Comparison of ENCODE assay signal across 16 cellular contexts in genomic region chr18:468841-469796, GRCh38. TPM values are rescaled to one million over a fixed set of nuclear protein-coding genes. Genes with fewer than 3 reads are reported as not detected.
DNase-seq lines count a peak whose midpoint lies in the region; ATAC-seq, FAIRE-seq and TF ChIP-seq lines count a peak whose summit lies in the region.
"Had no signal": no experiment of that assay in that cellular context is flagged by ENCODE, and none has a peak within 500 bp of the region (broad histone marks: within the 10 kb centered on the region; RNA-seq: fewer than 3 reads in every experiment).

No MANE protein-coding gene starts in this region.

- H3K14ac ChIP-seq in H1 (ENCODE audit: insufficient read length): no peak overlapping the region

- H3K36me3 Mint-ChIP-seq in stimulated activated memory B cell treated with anti-CD40 and anti-IgM and Interleukin-4, amounts not matched to agents 10 μg/mL and 1 μg/mL and 100 μg/mL, for 72 hours: no peaks in the 10 kb centered on the region
- H3K36me3 Mint-ChIP-seq in activated CD4-positive, alpha-beta T cell treated with anti-CD3 and anti-CD28 coated beads, Interleukin-2, amount 10 ng/mL, durations not matched to agents 7 days and 5 days (ENCODE audit: low read depth): no peaks in the 10 kb centered on the region
- H3K36me3 Mint-ChIP-seq: immature natural killer cell had no signal

- DNase-seq in NCI-H2081 (lab: John Stamatoyannopoulos, UW) (peak; percentile 12 to 33), NCI-H2081 treated with DMSO at 0.1 percent for 48 hours (lab: John Stamatoyannopoulos, UW) (no peak), MV-4-11 (lab: John Stamatoyannopoulos, UW) (peak; percentile 20), H1 (ENCODE audit: low read depth in 1 of 2, low spot score in 2 of 2) (no peak), MM.1S (no peak)
- DNase-seq in activated CD4-positive, alpha-beta T cell treated with anti-CD3 and anti-CD28 coated beads, Interleukin-2, amount 10 ng/mL, durations not matched to agents 7 days and 5 days: no peak
- DNase-seq: activated gamma-delta T cell, DMS79 treated with DMSO at 0.1 percent for 48 hours, immature natural killer cell, pancreas had no signal

- TF ChIP-seq POLR2A in H1 (IDR thresholded peaks at IDR 0.05; ENCODE audit: control extremely low read depth in 1 of 2, low read depth in 2 of 2, low read length in 2 of 2): no peak

- H3K27ac Mint-ChIP-seq in stimulated activated memory B cell treated with anti-CD40 and anti-IgM and Interleukin-4, amounts not matched to agents 10 μg/mL and 1 μg/mL and 100 μg/mL, for 72 hours: no peak overlapping the region
- no peak overlapping the region for H3K27ac Mint-ChIP-seq in activated CD4-positive, alpha-beta T cell treated with anti-CD3 and anti-CD28 coated beads, Interleukin-2, amount 10 ng/mL, durations not matched to agents 7 days and 5 days
- H3K27ac Mint-ChIP-seq: immature natural killer cell had no signal

- no peaks in the 10 kb centered on the region for H3K79me1 ChIP-seq in H1 (ENCODE audit: low read depth, low read length)

- FAIRE-seq in H1 (lab: Jason Lieb, UNC): no peak
- FAIRE-seq: A549, pancreas had no signal

- TF ChIP-seq RAD21 in H1 (IDR thresholded peaks at IDR 0.05 in 1 of 2, conservative IDR thresholded peaks at IDR 0.05 in 1 of 2; ENCODE audit: low read depth in 2 of 2, low read length in 2 of 2): peak; percentile 48 to 52

- peaks cover 48% of the 10 kb centered on the region for H3K27me3 Mint-ChIP-seq in stimulated activated memory B cell treated with anti-CD40 and anti-IgM and Interleukin-4, amounts not matched to agents 10 μg/mL and 1 μg/mL and 100 μg/mL, for 72 hours
- H3K27me3 Mint-ChIP-seq in activated CD4-positive, alpha-beta T cell treated with anti-CD3 and anti-CD28 coated beads, Interleukin-2, amount 10 ng/mL, durations not matched to agents 7 days and 5 days: peaks cover 7% of the 10 kb centered on the region

- no peak overlapping the region for H2AFZ ChIP-seq in H1 (ENCODE audit: low read length)
- H2AFZ ChIP-seq in MM.1S (ENCODE audit: low read length): no peak overlapping the region

- H3K36me3 ChIP-seq in H1 (ENCODE audit: control insufficient read depth in 2 of 4, insufficient read depth in 4 of 4, low read length in 3 of 4) (no peaks in the 10 kb centered on the region), MM.1S (replicated peaks; ENCODE audit: insufficient read depth, low read length) (no peaks in the 10 kb centered on the region)
- H3K36me3 ChIP-seq: pancreas, thoracic aorta had no signal

- H4K20me1 ChIP-seq in H1 (replicated peaks in 1 of 2; ENCODE audit: control insufficient read depth in 1 of 2, insufficient read depth in 2 of 2, low read length in 2 of 2) (no peaks in the 10 kb centered on the region), MM.1S (ENCODE audit: insufficient read depth, low read length) (no peaks in the 10 kb centered on the region)

- TF ChIP-seq CTCF in H1 (IDR thresholded peaks at IDR 0.05; ENCODE audit: control extremely low read depth in 1 of 3, insufficient read depth in 1 of 3, low read depth in 1 of 3, low read length in 3 of 3) (no peak; a peak in 1 of 4 replicates), MM.1S (IDR thresholded peaks at IDR 0.05; ENCODE audit: low read length) (no peak)

- no peaks in the 10 kb centered on the region for H3K4me1 Mint-ChIP-seq in stimulated activated memory B cell treated with anti-CD40 and anti-IgM and Interleukin-4, amounts not matched to agents 10 μg/mL and 1 μg/mL and 100 μg/mL, for 72 hours
- no peaks in the 10 kb centered on the region for H3K4me1 Mint-ChIP-seq in activated CD4-positive, alpha-beta T cell treated with anti-CD3 and anti-CD28 coated beads, Interleukin-2, amount 10 ng/mL, durations not matched to agents 7 days and 5 days
- H3K4me1 Mint-ChIP-seq: immature natural killer cell had no signal

- 84% methylated on average over 14 of the region's 14 CpGs; no CpG with 5 or more reads in 1 of the 2 experiments for WGBS in H1 (ENCODE audit: extremely low coverage in 1 of 2, insufficient coverage in 1 of 2, insufficient read length in 1 of 2, insufficient replicate concordance in 2 of 2, low coverage in 1 of 2, low lambda C conversion rate in 2 of 2, missing lambda C conversion rate in 1 of 2), 2 experiments

- no peak overlapping the region for H3K4me3 ChIP-seq in H1 (ENCODE audit: extremely low read depth in 1 of 4, insufficient read depth in 2 of 4, low read depth in 3 of 4, low read length in 4 of 4)
- H3K4me3 ChIP-seq in MM.1S (ENCODE audit: low read length): no peak overlapping the region
- H3K4me3 ChIP-seq: A549, dorsolateral prefrontal cortex, pancreas, thoracic aorta had no signal

- H3K56ac ChIP-seq in H1 (replicated peaks; ENCODE audit: insufficient read length, low read depth, low read length): no peak overlapping the region

- no peaks in the 10 kb centered on the region for H3K4me1 ChIP-seq in H1 (replicated peaks in 1 of 4; ENCODE audit: control insufficient read depth in 3 of 4, insufficient read depth in 4 of 4, low read length in 3 of 4)
- H3K4me1 ChIP-seq in MM.1S (ENCODE audit: low read length): no peaks in the 10 kb centered on the region
- H3K4me1 ChIP-seq: pancreas had no signal

- no peaks in the 10 kb centered on the region for H3K9me2 ChIP-seq in MM.1S (replicated peaks; ENCODE audit: insufficient read depth, low read length)

- CTCF ChIA-PET in H1 (lab: Charles Lee; ENCODE audit: partially characterized antibody): interaction anchor here (0.6 kb wide), 1 partner anchor 133 kb away, joined by 3 read pairs; no protein-coding TSS in a partner anchor
- CTCF ChIA-PET in activated CD4-positive, alpha-beta T cell treated with anti-CD3 and anti-CD28 coated beads, Interleukin-2, amount 10 ng/mL, durations not matched to agents 7 days and 5 days (lab: Charles Lee): no interaction called here

- H2BK12ac ChIP-seq in H1 (ENCODE audit: low read depth, low read length): no peak overlapping the region

- H2AK5ac ChIP-seq in H1 (ENCODE audit: low read depth, low read length): no peak overlapping the region

- H3K4me2 ChIP-seq in H1 (ENCODE audit: insufficient read depth in 1 of 2, low read depth in 2 of 2, low read length in 2 of 2) (no peak overlapping the region), MM.1S (ENCODE audit: low read depth, low read length) (no peak overlapping the region)
- H3K4me2 ChIP-seq: A549 had no signal

- no peak overlapping the region for H3K4me3 Mint-ChIP-seq in stimulated activated memory B cell treated with anti-CD40 and anti-IgM and Interleukin-4, amounts not matched to agents 10 μg/mL and 1 μg/mL and 100 μg/mL, for 72 hours
- no peak overlapping the region for H3K4me3 Mint-ChIP-seq in activated CD4-positive, alpha-beta T cell treated with anti-CD3 and anti-CD28 coated beads, Interleukin-2, amount 10 ng/mL, durations not matched to agents 7 days and 5 days
- H3K4me3 Mint-ChIP-seq: immature natural killer cell had no signal

- no peak overlapping the region for H3K27ac ChIP-seq in H1 (ENCODE audit: low read depth, low read length)
- no peak overlapping the region for H3K27ac ChIP-seq in MM.1S (ENCODE audit: low read length)
- H3K27ac ChIP-seq: A549, dorsolateral prefrontal cortex, pancreas, thoracic aorta had no signal

- H3K79me2 ChIP-seq in H1 (ENCODE audit: control insufficient read depth in 1 of 2, insufficient read depth in 2 of 2, low read length in 2 of 2) (no peaks in the 10 kb centered on the region), MM.1S (ENCODE audit: low read length) (no peaks in the 10 kb centered on the region)

- no peak overlapping the region for H3K23ac ChIP-seq in H1 (ENCODE audit: insufficient read length)

- no peak overlapping the region for H2BK15ac ChIP-seq in H1 (ENCODE audit: low read length)

- H3K27me3 ChIP-seq in H1 (replicated peaks in 1 of 4; ENCODE audit: control insufficient read depth in 3 of 4, extremely low read depth in 1 of 4, insufficient read depth in 3 of 4, low read length in 3 of 4) (no peaks in the 10 kb centered on the region), MM.1S (replicated peaks; ENCODE audit: insufficient read depth, low read length) (no peaks in the 10 kb centered on the region)
- H3K27me3 ChIP-seq: pancreas had no signal

- POLR2A ChIA-PET in H1 (lab: Charles Lee; ENCODE audit: partially characterized antibody): interaction anchor here (1.0 kb wide), 1 partner anchor 9 kb away, joined by 3 read pairs; no protein-coding TSS in a partner anchor
- POLR2A ChIA-PET in activated CD4-positive, alpha-beta T cell treated with anti-CD3 and anti-CD28 coated beads, Interleukin-2, amount 10 ng/mL, durations not matched to agents 7 days and 5 days (lab: Charles Lee): no interaction called here

- H2BK20ac ChIP-seq in H1 (ENCODE audit: low read length): no peak overlapping the region

- no peak for TF ChIP-seq EP300 in H1 (IDR thresholded peaks at IDR 0.05; ENCODE audit: borderline replicate concordance in 1 of 2, low read depth in 2 of 2, low read length in 2 of 2)

- no peak overlapping the region for H4K5ac ChIP-seq in H1 (ENCODE audit: insufficient read length, low read depth, low read length)

- H2BK5ac ChIP-seq in H1 (ENCODE audit: low read depth, low read length): no peak overlapping the region

- H4K91ac ChIP-seq in H1 (replicated peaks; ENCODE audit: insufficient read length, low read length): no peak overlapping the region

- H3K18ac ChIP-seq in H1 (ENCODE audit: extremely low read depth, low read length): no peak overlapping the region

- ATAC-seq in stimulated activated memory B cell treated with anti-CD40 and anti-IgM and Interleukin-4, amounts not matched to agents 10 μg/mL and 1 μg/mL and 100 μg/mL, for 72 hours: peak; percentile 24
- ATAC-seq in GM18498 (IDR thresholded peaks at IDR 0.05; ENCODE audit: unreplicated experiment): no peak
- ATAC-seq: A549, pancreas had no signal

- H2BK120ac ChIP-seq in H1 (replicated peaks; ENCODE audit: low read depth, low read length): no peak overlapping the region

- no peak overlapping the region for H3K4ac ChIP-seq in H1 (replicated peaks; ENCODE audit: insufficient read length, low read depth, low read length)

- H4K8ac ChIP-seq in H1 (ENCODE audit: extremely low read depth, insufficient read depth, low read length): no peak overlapping the region; the same call in 1 of the 2 replicates

- H3K23me2 ChIP-seq in H1 (ENCODE audit: low read depth, low read length): no peaks in the 10 kb centered on the region

- H3K9me3 Mint-ChIP-seq in stimulated activated memory B cell treated with anti-CD40 and anti-IgM and Interleukin-4, amounts not matched to agents 10 μg/mL and 1 μg/mL and 100 μg/mL, for 72 hours: no peaks in the 10 kb centered on the region
- H3K9me3 Mint-ChIP-seq in activated CD4-positive, alpha-beta T cell treated with anti-CD3 and anti-CD28 coated beads, Interleukin-2, amount 10 ng/mL, durations not matched to agents 7 days and 5 days: no peaks in the 10 kb centered on the region
- H3K9me3 Mint-ChIP-seq: immature natural killer cell had no signal

- no peak overlapping the region for H3K9ac ChIP-seq in H1 (replicated peaks in 1 of 4; ENCODE audit: extremely low read depth in 1 of 4, low read depth in 3 of 4, low read length in 3 of 4)
- no peak overlapping the region for H3K9ac ChIP-seq in MM.1S (ENCODE audit: low read length)

- H3K9me3 ChIP-seq in H1 (ENCODE audit: insufficient read depth in 2 of 2, low read depth in 1 of 2, low read length in 1 of 2): no peaks in the 10 kb centered on the region
- H3K9me3 ChIP-seq in MM.1S (replicated peaks; ENCODE audit: insufficient read depth, low read length): no peaks in the 10 kb centered on the region
- H3K9me3 ChIP-seq: A549, pancreas, thoracic aorta had no signal

- no peaks in the 10 kb centered on the region for H3F3A ChIP-seq in MM.1S (ENCODE audit: insufficient read depth, low read length)

RNA-seq across cellular contexts. Expression of gene COLEC12, which starts 31.4 kb away (rescaled TPM):
- total RNA-seq in H1 (2021; fragmentation: NEBNext Ultra II Directional; extraction: Animal tissue kit (Norgen Biotek cat#: 25700)): 2.2 and 2.3 TPM in 2 replicates
- 0.44 and 0.47 TPM in 2 replicates for polyA plus RNA-seq in H1 (2011; rRNA removed)
- 0.72 TPM for polyA plus RNA-seq in H1 (2011; cell fraction: cytosol; rRNA removed)
- 0.78 TPM for polyA plus RNA-seq in H1 (2011; cell fraction: nucleus; rRNA removed)
- 0.64 to 0.81 TPM (median 0.78 TPM) in 4 replicates for polyA plus RNA-seq in H1 (2012, experiment 1 of 2)
- polyA plus RNA-seq in H1 (2012, experiment 2 of 2): 0.22 TPM
- polyA plus RNA-seq in H1 (2013, experiment 1 of 2): 1.8 TPM
- 2.3 TPM for polyA plus RNA-seq in H1 (2013, experiment 2 of 2)
- 0.85 and 0.88 TPM in 2 replicates for polyA minus RNA-seq in H1 (2011; rRNA and poly(A)+ RNA removed)
- 0.44 TPM for polyA minus RNA-seq in H1 (2011; cell fraction: cytosol; rRNA and poly(A)+ RNA removed)
- polyA minus RNA-seq in H1 (2011; cell fraction: nucleus; rRNA and poly(A)+ RNA removed): 0.90 TPM
- total RNA-seq in activated CD4-positive, alpha-beta T cell treated with anti-CD3 and anti-CD28 coated beads, Interleukin-2, amount 10 ng/mL, durations not matched to agents 7 days and 5 days: not detected
- total RNA-seq: activated CD8-positive, alpha-beta memory T cell treated with anti-CD3 and anti-CD28 coated beads for 36 hours had no signal
- polyA plus RNA-seq: immature natural killer cell had no signal

Comparison
In these comparisons a context has a peak if more than half of its experiments do, and no peak if none do; other contexts are left out.
1. DNase-seq: peak in NCI-H2081 (2 of 2) and MV-4-11 (single experiment); none in NCI-H2081 treated with DMSO at 0.1 percent for 48 hours (single experiment), H1 (0 of 2), activated CD4-positive, alpha-beta T cell treated with anti-CD3 and anti-CD28 coated beads, Interleukin-2, amount 10 ng/mL, durations not matched to agents 7 days and 5 days (single experiment) and MM.1S (single experiment).